ENCODE assay signal across 16 cellular contexts in the genomic region with DNA sequence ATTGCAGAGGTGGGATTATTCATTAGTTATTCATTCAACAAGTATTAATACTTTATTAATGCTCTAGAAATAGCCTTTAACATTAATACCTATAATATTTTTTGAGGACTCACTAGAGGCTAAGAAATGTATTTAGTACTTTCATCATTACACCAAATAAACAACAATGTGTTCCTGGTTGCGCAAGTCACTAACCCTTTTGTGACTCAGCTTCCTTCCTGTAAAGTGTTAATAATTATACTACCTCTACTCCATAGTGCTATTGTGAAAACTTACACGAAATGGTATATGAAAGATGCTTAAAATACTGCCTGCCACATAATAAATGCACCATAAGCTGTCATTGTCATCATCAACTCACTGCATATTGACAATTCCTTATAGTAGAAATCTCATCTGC.
DNase-seq lines count a peak whose midpoint lies in the region; ATAC-seq and TF ChIP-seq lines count a peak whose summit lies in the region.
"Had no signal": no experiment of that assay in that cellular context is flagged by ENCODE, and none has a peak within 500 bp of the region (broad histone marks: within the 10 kb centered on the region; RNA-seq: fewer than 3 reads in every experiment).

No MANE protein-coding gene starts in this region.

- no peaks in the 10 kb centered on the region for H3K36me3 ChIP-seq in adipocyte (ENCODE audit: control insufficient read depth, insufficient read depth, low read length, severe bottlenecking)
- H3K36me3 ChIP-seq in gastroesophageal sphincter, result no peaks in the 10 kb centered on the region
- H3K36me3 ChIP-seq: SJSA1 had no signal

- H3K27me3 ChIP-seq in adipocyte (replicated peaks; ENCODE audit: control insufficient read depth, insufficient read depth, low read length), result no peaks in the 10 kb centered on the region
- H3K27me3 ChIP-seq in gastroesophageal sphincter, result no peaks in the 10 kb centered on the region
- H3K27me3 ChIP-seq: SJSA1 had no signal

- peak; percentile 31 for DNase-seq in adipocyte (ENCODE audit: low read depth)
- peak; percentile 57 for DNase-seq in kidney tubule cell (ENCODE audit: low spot score)
- DNase-seq in NCI-H146 (lab: John Stamatoyannopoulos, UW), result no peak
- no peak for DNase-seq in 8988T
- no peak for DNase-seq in hypothalamus (lab: John Stamatoyannopoulos, UW)
- DNase-seq: activated CD4-positive, alpha-beta T cell treated with anti-CD3 and anti-CD28 coated beads for 36 hours; activated naive CD4-positive, alpha-beta T cell treated with anti-CD3 and anti-CD28 coated beads for 36 hours; DMS79 treated with DMSO at 0.1 percent for 48 hours; effector memory CD8-positive, alpha-beta T cell; islet precursor cell; NCI-H2171 had no signal

- H3K27ac ChIP-seq in gastroesophageal sphincter, result no peak overlapping the region
- H3K27ac ChIP-seq: SJSA1 had no signal

- TF ChIP-seq CTCF in gastroesophageal sphincter (IDR thresholded peaks at IDR 0.05), result no peak

- WGBS in gastroesophageal sphincter (ENCODE audit: low coverage in 1 of 2), 2 donors, result 69 to 88% methylated on average over 2 of the region's 2 CpGs

- H3K4me1 ChIP-seq in adipocyte (ENCODE audit: control insufficient read depth, insufficient read depth, low read length) (peaks cover 6% of the 10 kb centered on the region), gastroesophageal sphincter (no peaks in the 10 kb centered on the region)
- H3K4me1 ChIP-seq: SJSA1 had no signal

- H3K4me3 ChIP-seq in adipocyte (ENCODE audit: low read length) (no peak overlapping the region), gastroesophageal sphincter (no peak overlapping the region)
- H3K4me3 ChIP-seq: SJSA1 had no signal

- H3K9me3 ChIP-seq in adipocyte (ENCODE audit: control insufficient read depth, low read length), result no peaks in the 10 kb centered on the region
- no peaks in the 10 kb centered on the region for H3K9me3 ChIP-seq in gastroesophageal sphincter
- H3K9me3 ChIP-seq: SJSA1 had no signal

- no peak overlapping the region for H3K9ac ChIP-seq in adipocyte (ENCODE audit: low read length)

- TF ChIP-seq POLR2A in gastroesophageal sphincter (IDR thresholded peaks at IDR 0.05), result no peak

- ATAC-seq in GM18870 (IDR thresholded peaks at IDR 0.05; ENCODE audit: unreplicated experiment) (peak; percentile 69), HG03175 (IDR thresholded peaks at IDR 0.05; ENCODE audit: unreplicated experiment) (peak; percentile 63), gastroesophageal sphincter (no peak)
- ATAC-seq: activated CD4-positive, alpha-beta T cell treated with anti-CD3 and anti-CD28 coated beads for 36 hours; effector memory CD8-positive, alpha-beta T cell; stimulated activated memory B cell treated with anti-CD40 and anti-IgM and Interleukin-4, amounts not matched to agents 10 μg/mL and 1 μg/mL and 100 μg/mL, for 72 hours had no signal

- no peak for TF ChIP-seq EP300 in gastroesophageal sphincter (IDR thresholded peaks at IDR 0.05)

Comparison
In these comparisons a context has a peak if more than half of its experiments do, and no peak if none do; other contexts are left out.
1. DNase-seq: peak in adipocyte (single experiment) and kidney tubule cell (single experiment); none in NCI-H146 (single experiment), 8988T (single experiment) and hypothalamus (0 of 51).